9 cellular contexts compared by ENCODE assay signal in genomic region chr4:143870523-143871268, GRCh38. TPM values are rescaled to one million over a fixed set of nuclear protein-coding genes. Genes with fewer than 3 reads are reported as not detected.
"Had no signal": no experiment of that assay in that cellular context is flagged by ENCODE, and none has a peak within 500 bp of the region (broad histone marks: within the 10 kb centered on the region; RNA-seq: fewer than 3 reads in every experiment).

No MANE protein-coding gene starts in this region.

RNA-seq across cellular contexts. Expression of gene GYPE, which starts 34.7 kb away (rescaled TPM):
- total RNA-seq: activated CD4-positive, alpha-beta T cell treated with anti-CD3 and anti-CD28 coated beads, Interleukin-2, amount 10 ng/mL, durations not matched to agents 24 days and 14 days; ascending aorta; cardiac muscle cell; dermis microvascular lymphatic vessel endothelial cell; endothelial cell of umbilical vein; esophagus squamous epithelium; glomerular endothelial cell; T-helper 17 cell; WTC11 had no signal
